In genomic region chr2:184530239-184530638, GRCh38 we compare ENCODE assay signal across 22 cellular contexts.
"Had no signal": no experiment of that assay in that cellular context is flagged by ENCODE, and none has a peak within 500 bp of the region (broad histone marks: within the 10 kb centered on the region; RNA-seq: fewer than 3 reads in every experiment).

No MANE protein-coding gene starts in this region.

- H3K4me3 Mint-ChIP-seq: effector memory CD8-positive, alpha-beta T cell; immature natural killer cell; naive B cell; nephron; type B pancreatic cell had no signal

- H2AFZ ChIP-seq: parathyroid adenoma had no signal

- H3K4me1 ChIP-seq: esophagus squamous epithelium, left ventricle myocardium inferior, parathyroid adenoma, psoas muscle, uterus had no signal

- DNase-seq: effector memory CD8-positive, alpha-beta T cell; esophagus squamous epithelium; foreskin fibroblast; glutamatergic neuron; immature natural killer cell; left cardiac atrium; left ventricle myocardium inferior; mesendoderm; naive B cell; occipital lobe; psoas muscle; retina; stimulated activated CD4-positive, alpha-beta T cell treated with anti-CD3 and anti-CD28 coated beads, Interleukin-2, amount 100 ng/mL, for 24 hours; stimulated activated CD4-positive, alpha-beta T cell treated with anti-CD3 and anti-CD28 coated beads, Interleukin-4, amount 100 ng/mL, for 4 hours; stimulated activated naive CD4-positive, alpha-beta T cell; uterus had no signal

- H3K27me3 Mint-ChIP-seq: effector memory CD8-positive, alpha-beta T cell; naive B cell; type B pancreatic cell had no signal

- H3K27ac ChIP-seq: epithelial cell of prostate, esophagus squamous epithelium, gastroesophageal sphincter, left ventricle myocardium inferior, parathyroid adenoma, psoas muscle, uterus had no signal

- H3K36me3 ChIP-seq: esophagus squamous epithelium, gastroesophageal sphincter, left ventricle myocardium inferior, uterus had no signal

- H3K27ac Mint-ChIP-seq: effector memory CD8-positive, alpha-beta T cell; immature natural killer cell; naive B cell; nephron; type B pancreatic cell had no signal

- H3K36me3 Mint-ChIP-seq: immature natural killer cell, naive B cell, type B pancreatic cell had no signal

- ATAC-seq: effector memory CD8-positive, alpha-beta T cell; gastroesophageal sphincter; left cardiac atrium; psoas muscle; sciatic nerve had no signal

- H3K79me2 ChIP-seq: parathyroid adenoma had no signal

- H3K9me3 Mint-ChIP-seq: type B pancreatic cell had no signal

- H3K27me3 ChIP-seq: esophagus squamous epithelium, gastroesophageal sphincter, uterus had no signal

- H3K4me1 Mint-ChIP-seq: immature natural killer cell, naive B cell, nephron had no signal

- H3K9ac ChIP-seq: parathyroid adenoma had no signal

- H3K4me3 ChIP-seq: esophagus squamous epithelium, gastroesophageal sphincter, left ventricle myocardium inferior, psoas muscle, uterus had no signal

- H3K9me3 ChIP-seq: uterus had no signal
